ENCODE assay signal across 34 cellular contexts in genomic region chr3:169339386-169339785, GRCh38.
DNase-seq lines count a peak whose midpoint lies in the region; ATAC-seq and TF ChIP-seq lines count a peak whose summit lies in the region.
"Had no signal": no experiment of that assay in that cellular context is flagged by ENCODE, and none has a peak within 500 bp of the region (broad histone marks: within the 10 kb centered on the region; RNA-seq: fewer than 3 reads in every experiment).

No MANE protein-coding gene starts in this region.

- H3K27me3 Mint-ChIP-seq in endothelial cell (ENCODE audit: unreplicated experiment) (no peaks in the 10 kb centered on the region), mesothelial cell of epicardium (ENCODE audit: low read depth) (no peaks in the 10 kb centered on the region), CD14-positive monocyte (ENCODE audit: low read depth in 3 of 3) (peaks cover 0 to 2% (median 2%) of the 10 kb centered on the region in 3 donors)
- H3K27me3 Mint-ChIP-seq: B cell; CD4-positive, CD25-positive, alpha-beta regulatory T cell; CD8-positive, alpha-beta memory T cell had no signal

- H3K36me3 ChIP-seq in neural cell (ENCODE audit: insufficient read depth, low read length) (no peaks in the 10 kb centered on the region), trophoblast cell (ENCODE audit: control insufficient read depth in 1 of 2, insufficient read depth in 2 of 2, low read length in 2 of 2) (no peaks in the 10 kb centered on the region)
- H3K36me3 ChIP-seq: BE2C; BLaER1; BLaER1 treated with 17β-estradiol and CSF1 and Interleukin-3, amounts not matched to agents 10 nM and 100 nM had no signal

- no peaks in the 10 kb centered on the region for H3F3A ChIP-seq in neural cell (ENCODE audit: insufficient read depth, low read length, poor library complexity, severe bottlenecking)

- intact Hi-C loops in CD14-positive monocyte (cut with micrococcal nuclease) = no loop called here

- no peak overlapping the region for H2BK120ac ChIP-seq in trophoblast cell (ENCODE audit: insufficient read depth, low read length, poor library complexity)

- no peaks in the 10 kb centered on the region for H3K9me3 Mint-ChIP-seq in endothelial cell (ENCODE audit: unreplicated experiment)
- H3K9me3 Mint-ChIP-seq in mesothelial cell of epicardium = peaks cover 3% of the 10 kb centered on the region
- no peaks in the 10 kb centered on the region for H3K9me3 Mint-ChIP-seq in CD14-positive monocyte
- H3K9me3 Mint-ChIP-seq: CD4-positive, alpha-beta T cell; CD8-positive, alpha-beta T cell had no signal

- no peak for TF ChIP-seq RAD21 in neural cell (conservative IDR thresholded peaks at IDR 0.05)

- H3K4ac ChIP-seq in trophoblast cell (ENCODE audit: low read depth, low read length) = no peak overlapping the region

- DNase-seq in endothelial cell (ENCODE audit: low spot score) (no peak), mesothelial cell of epicardium (ENCODE audit: low spot score in 2 of 2, unreplicated experiment in 2 of 2) (no peak), trophoblast cell (peak; percentile 86 to 91), SW480 (ENCODE audit: low spot score) (no peak), GM13976 (ENCODE audit: low spot score) (no peak), CD14-positive monocyte (ENCODE audit: low spot score) (no peak)
- DNase-seq: 8988T; ACHN; AML-193; BE2C; C1 segment of cervical spinal cord; Caco-2; Calu3; CD4-positive, alpha-beta memory T cell; CD4-positive, alpha-beta T cell; CD4-positive, CD25-positive, alpha-beta regulatory T cell; CD8-positive, alpha-beta memory T cell; CD8-positive, alpha-beta T cell; COR-L47; DMS 273 treated with DMSO at 0.1 percent for 48 hours; DMS153; DMS53; DMS79; DMS79 treated with DMSO at 0.1 percent for 48 hours; DND-41; EL had no signal

- H3K27me3 ChIP-seq in neural cell (ENCODE audit: insufficient read depth, low read depth, low read length) (no peaks in the 10 kb centered on the region), trophoblast cell (ENCODE audit: insufficient read depth, low read length) (no peaks in the 10 kb centered on the region)
- H3K27me3 ChIP-seq: BE2C; BLaER1; BLaER1 treated with 17β-estradiol and CSF1 and Interleukin-3, amounts not matched to agents 10 nM and 100 nM had no signal

- no peak overlapping the region for H4K8ac ChIP-seq in trophoblast cell (ENCODE audit: low read depth, low read length)

- no peak for TF ChIP-seq CTCF in endothelial cell (IDR thresholded peaks at IDR 0.05; ENCODE audit: unreplicated experiment)
- TF ChIP-seq CTCF in mesothelial cell of epicardium (IDR thresholded peaks at IDR 0.05; ENCODE audit: unreplicated experiment) = no peak
- no peak for TF ChIP-seq CTCF in neural cell (IDR thresholded peaks at IDR 0.05; ENCODE audit: poor library complexity, severe bottlenecking)
- TF ChIP-seq CTCF in GM13976 (IDR thresholded peaks at IDR 0.05; ENCODE audit: borderline replicate concordance, control extremely low read depth, extremely low read depth, insufficient read depth, missing control alignments) = no peak
- no peak for TF ChIP-seq CTCF in CD14-positive monocyte (IDR thresholded peaks at IDR 0.05)

- H3K23ac ChIP-seq in trophoblast cell (ENCODE audit: low read length) = no peak overlapping the region

- no peak overlapping the region for H4K91ac ChIP-seq in trophoblast cell (ENCODE audit: low read depth, low read length)

- no peak for TF ChIP-seq EP300 in neural cell (conservative IDR thresholded peaks at IDR 0.05; ENCODE audit: poor library complexity, severe bottlenecking)

- WGBS in trophoblast cell (ENCODE audit: extremely low coverage, insufficient coverage, insufficient read length) = no CpG with 5 or more reads among the region's 2 CpGs

- no peaks in the 10 kb centered on the region for H3K79me1 ChIP-seq in trophoblast cell (ENCODE audit: low read length)

- H4K20me1 ChIP-seq in neural cell (ENCODE audit: insufficient read depth) = no peaks in the 10 kb centered on the region
- H4K20me1 ChIP-seq: BLaER1; BLaER1 treated with 17β-estradiol and CSF1 and Interleukin-3, amounts not matched to agents 10 nM and 100 nM had no signal

- H3K9ac ChIP-seq in neural cell (ENCODE audit: low read length) (no peak overlapping the region), trophoblast cell (ENCODE audit: low read length) (no peak overlapping the region)
- H3K9ac ChIP-seq: BLaER1; BLaER1 treated with 17β-estradiol and CSF1 and Interleukin-3, amounts not matched to agents 10 nM and 100 nM had no signal

- H4K12ac ChIP-seq in trophoblast cell (ENCODE audit: low read depth, low read length) = no peak overlapping the region

- H2AFZ ChIP-seq in neural cell (ENCODE audit: low read depth, low read length) = no peak overlapping the region
- no peak overlapping the region for H2AFZ ChIP-seq in trophoblast cell (ENCODE audit: insufficient read depth, low read length, poor library complexity)

- no peak for ATAC-seq in GM19324 (IDR thresholded peaks at IDR 0.05; ENCODE audit: low FRiP score, unreplicated experiment)
- ATAC-seq: A549; CD8-positive, alpha-beta T cell had no signal

- H3K4me1 Mint-ChIP-seq in endothelial cell (ENCODE audit: unreplicated experiment) = peaks cover 6% of the 10 kb centered on the region
- peaks cover 64% of the 10 kb centered on the region for H3K4me1 Mint-ChIP-seq in mesothelial cell of epicardium
- H3K4me1 Mint-ChIP-seq in CD14-positive monocyte = peaks cover under 1% of the 10 kb centered on the region
- H3K4me1 Mint-ChIP-seq: B cell; CD4-positive, alpha-beta memory T cell; CD4-positive, CD25-positive, alpha-beta regulatory T cell; CD8-positive, alpha-beta memory T cell had no signal

- H3K27ac ChIP-seq in neural cell (ENCODE audit: low read length) (peak overlapping the region; percentile 73), trophoblast cell (ENCODE audit: low read depth, low read length) (no peak overlapping the region)
- H3K27ac ChIP-seq: 22Rv1; A549; BLaER1; BLaER1 treated with 17β-estradiol and CSF1 and Interleukin-3, amounts not matched to agents 10 nM and 100 nM; C4-2B had no signal

- H2BK5ac ChIP-seq in trophoblast cell (ENCODE audit: low read depth, low read length, poor library complexity) = no peak overlapping the region

- H3K27ac Mint-ChIP-seq in endothelial cell (ENCODE audit: unreplicated experiment) (peak overlapping the region; percentile 37), mesothelial cell of epicardium (peak overlapping the region; percentile 28), CD14-positive monocyte (no peak overlapping the region)
- H3K27ac Mint-ChIP-seq: B cell; CD4-positive, alpha-beta memory T cell; CD4-positive, alpha-beta T cell; CD4-positive, CD25-positive, alpha-beta regulatory T cell; CD8-positive, alpha-beta memory T cell; CD8-positive, alpha-beta T cell had no signal

- no peak overlapping the region for H2BK12ac ChIP-seq in trophoblast cell (ENCODE audit: low read length)

- no peaks in the 10 kb centered on the region for H3K4me1 ChIP-seq in trophoblast cell (ENCODE audit: control insufficient read depth in 1 of 2, insufficient read depth in 2 of 2, low read length in 2 of 2)
- H3K4me1 ChIP-seq: A549, BLaER1 had no signal

- H3K9me3 ChIP-seq in neural cell (ENCODE audit: low read length) = no peaks in the 10 kb centered on the region
- H3K9me3 ChIP-seq in trophoblast cell (ENCODE audit: insufficient read depth, low read depth, low read length) = no peaks in the 10 kb centered on the region
- H3K9me3 ChIP-seq: A549; BE2C; BLaER1; BLaER1 treated with 17β-estradiol and CSF1 and Interleukin-3, amounts not matched to agents 10 nM and 100 nM; Caco-2 had no signal

- H3K4me3 Mint-ChIP-seq in endothelial cell (ENCODE audit: unreplicated experiment) = no peak overlapping the region
- H3K4me3 Mint-ChIP-seq in mesothelial cell of epicardium = no peak overlapping the region
- H3K4me3 Mint-ChIP-seq in CD14-positive monocyte = no peak overlapping the region
- H3K4me3 Mint-ChIP-seq: B cell; CD4-positive, alpha-beta memory T cell; CD4-positive, alpha-beta T cell; CD4-positive, CD25-positive, alpha-beta regulatory T cell; CD8-positive, alpha-beta memory T cell; CD8-positive, alpha-beta T cell had no signal

- H2AK5ac ChIP-seq in trophoblast cell (ENCODE audit: low read length) = no peak overlapping the region

- H3K14ac ChIP-seq in trophoblast cell (ENCODE audit: low read length) = no peak overlapping the region

- H3K4me2 ChIP-seq in neural cell (ENCODE audit: low read length) = no peak overlapping the region
- H3K4me2 ChIP-seq in trophoblast cell (ENCODE audit: low read length) = no peak overlapping the region
- H3K4me2 ChIP-seq: A549; BLaER1; BLaER1 treated with 17β-estradiol and CSF1 and Interleukin-3, amounts not matched to agents 10 nM and 100 nM had no signal

- H3K9me2 ChIP-seq in neural cell (ENCODE audit: insufficient read depth, low read length) = no peaks in the 10 kb centered on the region

- H3K4me3 ChIP-seq in neural cell (ENCODE audit: low read length) (no peak overlapping the region), trophoblast cell (ENCODE audit: low read depth, low read length) (no peak overlapping the region)
- H3K4me3 ChIP-seq: A549; BLaER1; BLaER1 treated with 17β-estradiol and CSF1 and Interleukin-3, amounts not matched to agents 10 nM and 100 nM had no signal

- no peaks in the 10 kb centered on the region for H3K36me3 Mint-ChIP-seq in endothelial cell (ENCODE audit: low read depth, unreplicated experiment)
- peaks cover 2% of the 10 kb centered on the region for H3K36me3 Mint-ChIP-seq in mesothelial cell of epicardium
- H3K36me3 Mint-ChIP-seq in CD14-positive monocyte = no peaks in the 10 kb centered on the region
- H3K36me3 Mint-ChIP-seq: CD4-positive, alpha-beta memory T cell; CD4-positive, CD25-positive, alpha-beta regulatory T cell; CD8-positive, alpha-beta memory T cell; CD8-positive, alpha-beta T cell had no signal

- in situ Hi-C loops in GM13976 (cut with MboI; ENCODE audit: low sequenced_read_pairs, unreplicated experiment) = no loop called here

- no peak overlapping the region for H3K18ac ChIP-seq in trophoblast cell (ENCODE audit: low read length)

- H3K79me2 ChIP-seq in neural cell (replicated peaks; ENCODE audit: insufficient read depth, low read length) (no peaks in the 10 kb centered on the region), trophoblast cell (ENCODE audit: control insufficient read depth, insufficient read depth, low read length, poor library complexity) (no peaks in the 10 kb centered on the region)

TF ChIP-seq in neural cell, 6 proteins besides CTCF, POLR2A, EP300 and RAD21 (continues in another document):
- no peak for TF ChIP-seq POLR2AphosphoS5 (IDR thresholded peaks at IDR 0.05)
- no peak for TF ChIP-seq EZH2 (IDR thresholded peaks at IDR 0.05; ENCODE audit: borderline replicate concordance, insufficient read depth, low read length, poor library complexity, severe bottlenecking)
- no peak for TF ChIP-seq MXI1 (conservative IDR thresholded peaks at IDR 0.05; ENCODE audit: poor library complexity, severe bottlenecking)
- TF ChIP-seq TAF1 (IDR thresholded peaks at IDR 0.05; ENCODE audit: low read depth) = no peak
- TF ChIP-seq SMC3 (conservative IDR thresholded peaks at IDR 0.05; ENCODE audit: poor library complexity) = no peak

Comparison
In these comparisons a context has a peak if more than half of its experiments do, and no peak if none do; other contexts are left out.
1. DNase-seq: peak in trophoblast cell (2 of 2); none in endothelial cell (single experiment), mesothelial cell of epicardium (0 of 2), SW480 (single experiment), GM13976 (single experiment) and CD14-positive monocyte (single experiment).
2. H3K27ac Mint-ChIP-seq: peak in endothelial cell (single experiment) and mesothelial cell of epicardium (single experiment); none in CD14-positive monocyte (0 of 7).